ENCODE assay signal across 19 cellular contexts in the genomic region with DNA sequence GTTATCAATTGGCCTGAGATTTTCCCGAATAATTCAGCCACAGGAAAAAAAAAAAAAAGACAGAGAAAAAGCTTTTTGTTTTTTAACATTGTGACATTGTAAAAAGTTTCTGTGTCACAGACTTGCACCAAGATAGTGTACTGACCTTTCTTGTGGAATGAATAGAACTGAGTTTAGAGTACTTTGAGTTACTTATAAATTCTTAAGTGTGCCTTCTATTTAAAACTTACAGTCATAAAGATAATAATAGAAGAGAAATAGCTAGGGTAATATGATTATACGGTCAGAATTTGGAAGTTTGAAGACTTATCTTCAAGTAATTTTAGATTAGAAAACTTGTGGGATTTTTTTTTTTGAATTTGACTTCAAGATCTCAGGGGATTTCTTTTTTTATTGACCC.
DNase-seq lines count a peak whose midpoint lies in the region; ATAC-seq, FAIRE-seq and TF ChIP-seq lines count a peak whose summit lies in the region.
"Had no signal": no experiment of that assay in that cellular context is flagged by ENCODE, and none has a peak within 500 bp of the region (broad histone marks: within the 10 kb centered on the region; RNA-seq: fewer than 3 reads in every experiment).

No MANE protein-coding gene starts in this region.

- H3K9me3 ChIP-seq in left ventricle myocardium inferior (replicated peaks) (no peaks in the 10 kb centered on the region), gastrocnemius medialis (no peaks in the 10 kb centered on the region), upper lobe of right lung (no peaks in the 10 kb centered on the region)
- H3K9me3 ChIP-seq: BLaER1 had no signal

- TF ChIP-seq CTCF in left ventricle myocardium inferior (IDR thresholded peaks at IDR 0.05; ENCODE audit: borderline replicate concordance) (no peak), gastrocnemius medialis (IDR thresholded peaks at IDR 0.05 in 4 of 5, conservative IDR thresholded peaks at IDR 0.05 in 1 of 5) (no peak), upper lobe of right lung (IDR thresholded peaks at IDR 0.05) (no peak)

- FAIRE-seq in GM12891 (lab: Jason Lieb, UNC): no peak
- FAIRE-seq: GM12878, GM19239, H1, HepG2 had no signal

- no peak for ATAC-seq in Right ventricle myocardium superior (ENCODE audit: poor library complexity)
- no peak for ATAC-seq in gastrocnemius medialis
- no peak for ATAC-seq in upper lobe of right lung
- no peak for ATAC-seq in activated naive CD8-positive, alpha-beta T cell treated with anti-CD3 and anti-CD28 coated beads, Interleukin-2, amount 50 U/mL, for 24 hours
- ATAC-seq: CD8-positive, alpha-beta T cell; GM12878; HepG2 had no signal

- in situ Hi-C loops in gastrocnemius medialis (cut with MboI; ENCODE audit: low sequenced_read_pairs in 4 of 4): no loop called here

- peak overlapping the region; percentile 62 for H3K4me3 Mint-ChIP-seq in dendritic cell treated with granulocyte-macrophage colony-stimulating factor and Interleukin-4, amounts not matched to agents 40 ng/mL and 50 ng/mL, for 4 days
- no peak overlapping the region for H3K4me3 Mint-ChIP-seq in activated naive CD8-positive, alpha-beta T cell treated with anti-CD3 and anti-CD28 coated beads, Interleukin-2, amount 50 U/mL, for 24 hours
- H3K4me3 Mint-ChIP-seq: CD8-positive, alpha-beta T cell; H9 had no signal

- H3K36me3 Mint-ChIP-seq in dendritic cell treated with granulocyte-macrophage colony-stimulating factor and Interleukin-4, amounts not matched to agents 40 ng/mL and 50 ng/mL, for 4 days (ENCODE audit: low read depth): peaks cover 12% of the 10 kb centered on the region
- H3K36me3 Mint-ChIP-seq in activated naive CD8-positive, alpha-beta T cell treated with anti-CD3 and anti-CD28 coated beads, Interleukin-2, amount 50 U/mL, for 24 hours (ENCODE audit: low read depth): no peaks in the 10 kb centered on the region
- H3K36me3 Mint-ChIP-seq: CD8-positive, alpha-beta T cell had no signal

- H3K4me1 ChIP-seq in left ventricle myocardium inferior (peaks cover 48% of the 10 kb centered on the region), gastrocnemius medialis (peaks cover 29 to 47% of the 10 kb centered on the region in 2 donors), upper lobe of right lung (no peaks in the 10 kb centered on the region)

- H3K27me3 ChIP-seq in left ventricle myocardium inferior (ENCODE audit: low read depth): no peaks in the 10 kb centered on the region
- no peaks in the 10 kb centered on the region for H3K27me3 ChIP-seq in gastrocnemius medialis
- no peaks in the 10 kb centered on the region for H3K27me3 ChIP-seq in upper lobe of right lung
- H3K27me3 ChIP-seq: BLaER1 had no signal

- no peaks in the 10 kb centered on the region for H3K27me3 Mint-ChIP-seq in dendritic cell treated with granulocyte-macrophage colony-stimulating factor and Interleukin-4, amounts not matched to agents 40 ng/mL and 50 ng/mL, for 4 days
- H3K27me3 Mint-ChIP-seq in activated naive CD8-positive, alpha-beta T cell treated with anti-CD3 and anti-CD28 coated beads, Interleukin-2, amount 50 U/mL, for 24 hours: no peaks in the 10 kb centered on the region

- TF ChIP-seq POLR2A in gastrocnemius medialis (IDR thresholded peaks at IDR 0.05): no peak
- no peak for TF ChIP-seq POLR2A in GM12891 (IDR thresholded peaks at IDR 0.05; ENCODE audit: low read depth, low read length)

- peaks cover 49% of the 10 kb centered on the region for H3K4me1 Mint-ChIP-seq in dendritic cell treated with granulocyte-macrophage colony-stimulating factor and Interleukin-4, amounts not matched to agents 40 ng/mL and 50 ng/mL, for 4 days (ENCODE audit: low read depth)
- H3K4me1 Mint-ChIP-seq in activated naive CD8-positive, alpha-beta T cell treated with anti-CD3 and anti-CD28 coated beads, Interleukin-2, amount 50 U/mL, for 24 hours: peaks cover 3% of the 10 kb centered on the region

- intact Hi-C loops in left ventricle myocardium inferior (cut with micrococcal nuclease): no loop called here
- intact Hi-C loops in Right ventricle myocardium superior (cut with DNase I): no loop called here
- intact Hi-C loops in dendritic cell treated with granulocyte-macrophage colony-stimulating factor and Interleukin-4, amounts not matched to agents 40 ng/mL and 50 ng/mL, for 4 days (cut with micrococcal nuclease): no loop called here
- intact Hi-C loops in gastrocnemius medialis (cut with DNase I; ENCODE audit: low total_unique reads): no loop called here
- intact Hi-C loops in upper lobe of right lung (cut with DNase I): no loop called here

- H3K27ac Mint-ChIP-seq in dendritic cell treated with granulocyte-macrophage colony-stimulating factor and Interleukin-4, amounts not matched to agents 40 ng/mL and 50 ng/mL, for 4 days: peak overlapping the region; percentile 94
- no peak overlapping the region for H3K27ac Mint-ChIP-seq in activated naive CD8-positive, alpha-beta T cell treated with anti-CD3 and anti-CD28 coated beads, Interleukin-2, amount 50 U/mL, for 24 hours
- H3K27ac Mint-ChIP-seq: CD8-positive, alpha-beta T cell had no signal

- DNase-seq in left ventricle myocardium inferior (no peak), Right ventricle myocardium superior (no peak), gastrocnemius medialis (no peak), upper lobe of right lung (no peak), anterior cingulate cortex (lab: John Stamatoyannopoulos, UW) (no peak), GM12891 (ENCODE audit: insufficient read length, low spot score) (no peak)
- DNase-seq in activated naive CD8-positive, alpha-beta T cell treated with anti-CD3 and anti-CD28 coated beads, Interleukin-2, amount 50 U/mL, for 24 hours: no peak
- DNase-seq: Calu3; CD8-positive, alpha-beta T cell; DND-41; EL; H9 had no signal

- H3K36me3 ChIP-seq in left ventricle myocardium inferior (no peaks in the 10 kb centered on the region), gastrocnemius medialis (no peaks in the 10 kb centered on the region), upper lobe of right lung (no peaks in the 10 kb centered on the region)
- H3K36me3 ChIP-seq: BLaER1 had no signal

- peak overlapping the region; percentile 41 for H3K27ac ChIP-seq in left ventricle myocardium inferior (replicated peaks)
- peak overlapping the region; percentile 7 to 69 (median 23) for H3K27ac ChIP-seq in gastrocnemius medialis
- H3K27ac ChIP-seq in upper lobe of right lung: no peak overlapping the region
- H3K27ac ChIP-seq: 22Rv1, BLaER1 had no signal

- H3K9me3 Mint-ChIP-seq in dendritic cell treated with granulocyte-macrophage colony-stimulating factor and Interleukin-4, amounts not matched to agents 40 ng/mL and 50 ng/mL, for 4 days: no peaks in the 10 kb centered on the region
- no peaks in the 10 kb centered on the region for H3K9me3 Mint-ChIP-seq in activated naive CD8-positive, alpha-beta T cell treated with anti-CD3 and anti-CD28 coated beads, Interleukin-2, amount 50 U/mL, for 24 hours
- H3K9me3 Mint-ChIP-seq: CD8-positive, alpha-beta T cell; H9 had no signal

- H3K4me3 ChIP-seq in left ventricle myocardium inferior (no peak overlapping the region), gastrocnemius medialis (no peak overlapping the region), upper lobe of right lung (peak overlapping the region; percentile 42)
- H3K4me3 ChIP-seq: BLaER1, GM12878 had no signal

TF ChIP-seq in GM12891, 5 proteins besides CTCF, POLR2A, EP300 and RAD21:
- TF ChIP-seq POLR2AphosphoS5 (IDR thresholded peaks at IDR 0.05; ENCODE audit: low read depth, low read length) (no peak), PAX5 (IDR thresholded peaks at IDR 0.05; ENCODE audit: insufficient read depth, low read length, severe bottlenecking) (no peak)
